ENCODE assay signal across 8 cellular contexts in genomic region chr16:68085259-68086071, GRCh38. TPM values are rescaled to one million over a fixed set of nuclear protein-coding genes. Genes with fewer than 3 reads are reported as not detected.
DNase-seq lines count a peak whose midpoint lies in the region; ATAC-seq, FAIRE-seq and TF ChIP-seq lines count a peak whose summit lies in the region.

Gene NFATC3, plus strand, starts transcription at chr16:68085370. Its CDS starts 312 bp downstream, at chr16:68085682.

- no peaks in the 10 kb centered on the region for H3K9me3 Mint-ChIP-seq in activated T-helper 17 cell treated with anti-CD3 and anti-CD28 coated beads, Interleukin-2, amount 50 U/mL, for 72 hours
- H3K9me3 Mint-ChIP-seq in natural killer cell treated with Interleukin-12 subunit alpha and Interleukin-12 subunit beta and Interleukin-15 and Interleukin-18, amount 100 ng/mL, for 72 hours = no peaks in the 10 kb centered on the region

- no peaks in the 10 kb centered on the region for H3K27me3 Mint-ChIP-seq in activated T-helper 17 cell treated with anti-CD3 and anti-CD28 coated beads, Interleukin-2, amount 50 U/mL, for 72 hours
- H3K27me3 Mint-ChIP-seq in natural killer cell treated with Interleukin-12 subunit alpha and Interleukin-12 subunit beta and Interleukin-15 and Interleukin-18, amount 100 ng/mL, for 72 hours = no peaks in the 10 kb centered on the region

- H3K4me1 Mint-ChIP-seq in activated T-helper 17 cell treated with anti-CD3 and anti-CD28 coated beads, Interleukin-2, amount 50 U/mL, for 72 hours = peaks cover 46% of the 10 kb centered on the region
- peaks cover 58 to 66% of the 10 kb centered on the region in 2 donors for H3K4me1 Mint-ChIP-seq in natural killer cell treated with Interleukin-12 subunit alpha and Interleukin-12 subunit beta and Interleukin-15 and Interleukin-18, amount 100 ng/mL, for 72 hours (ENCODE audit: low read depth in 2 of 2)

- TF ChIP-seq CTCF in D721Med (IDR thresholded peaks at IDR 0.05; ENCODE audit: insufficient read depth, missing control alignments) (no peak), fibroblast of mammary gland (conservative IDR thresholded peaks at IDR 0.05; ENCODE audit: control insufficient read depth, insufficient read depth, low read depth, low read length) (no peak)

- peak; percentile 35 for ATAC-seq in GM21367 (IDR thresholded peaks at IDR 0.05; ENCODE audit: unreplicated experiment)
- ATAC-seq in activated T-helper 17 cell treated with anti-CD3 and anti-CD28 coated beads, Interleukin-2, amount 50 U/mL, for 72 hours (replicated peaks) = peak; percentile 71
- peak; percentile 90 to 92 for ATAC-seq in natural killer cell treated with Interleukin-12 subunit alpha and Interleukin-12 subunit beta and Interleukin-15 and Interleukin-18, amount 100 ng/mL, for 72 hours

- H3K36me3 Mint-ChIP-seq in activated T-helper 17 cell treated with anti-CD3 and anti-CD28 coated beads, Interleukin-2, amount 50 U/mL, for 72 hours (ENCODE audit: low read depth) = peaks cover 9% of the 10 kb centered on the region
- peaks cover 8% of the 10 kb centered on the region for H3K36me3 Mint-ChIP-seq in natural killer cell treated with Interleukin-12 subunit alpha and Interleukin-12 subunit beta and Interleukin-15 and Interleukin-18, amount 100 ng/mL, for 72 hours

- peak within 1 kb of the TSS; percentile 77 for H3K27ac Mint-ChIP-seq in activated T-helper 17 cell treated with anti-CD3 and anti-CD28 coated beads, Interleukin-2, amount 50 U/mL, for 72 hours
- H3K27ac Mint-ChIP-seq in natural killer cell treated with Interleukin-12 subunit alpha and Interleukin-12 subunit beta and Interleukin-15 and Interleukin-18, amount 100 ng/mL, for 72 hours = peak within 1 kb of the TSS; percentile 93 to 95

- peak; percentile 43 for DNase-seq in D721Med (ENCODE audit: insufficient read length, low spot score)
- DNase-seq in HUDEP-2 (lab: John Stamatoyannopoulos, UW; ENCODE audit: unreplicated experiment in 76 of 76) = peak in 75 of 76 experiments; percentile 77 to 99 (median 96)
- peak; percentile 92 for DNase-seq in RCC 7860 (ENCODE audit: low spot score)
- peak; percentile 92 for DNase-seq in fibroblast of mammary gland (ENCODE audit: low read depth)
- peak; percentile 100 for DNase-seq in natural killer cell treated with Interleukin-12 subunit alpha and Interleukin-12 subunit beta and Interleukin-15 and Interleukin-18, amount 100 ng/mL, for 72 hours (ENCODE audit: low spot score)
- DNase-seq in stimulated activated naive CD4-positive, alpha-beta T cell treated with Interleukin-2 at 50 U/mL for 16 hours (lab: John Stamatoyannopoulos, UW) = peak; percentile 99

- H3K4me3 ChIP-seq in fibroblast of mammary gland (ENCODE audit: control insufficient read depth, low read depth, low read length) = peak within 1 kb of the TSS; percentile 89

- H3K4me3 Mint-ChIP-seq in activated T-helper 17 cell treated with anti-CD3 and anti-CD28 coated beads, Interleukin-2, amount 50 U/mL, for 72 hours = peak within 1 kb of the TSS; percentile 89
- peak within 1 kb of the TSS; percentile 97 for H3K4me3 Mint-ChIP-seq in natural killer cell treated with Interleukin-12 subunit alpha and Interleukin-12 subunit beta and Interleukin-15 and Interleukin-18, amount 100 ng/mL, for 72 hours

- FAIRE-seq in D721Med (lab: Jason Lieb, UNC) (no peak), RCC 7860 (lab: Jason Lieb, UNC) (no peak)

RNA-seq across cellular contexts. Expression of gene NFATC3, which starts in this region (rescaled TPM):
- 10 to 100 TPM; 71.1 to 78.1 TPM for total RNA-seq in activated T-helper 17 cell treated with anti-CD3 and anti-CD28 coated beads, Interleukin-2, amount 50 U/mL, for 72 hours
- 100 to 1,000 TPM in 1 of 2 donors, 10 to 100 TPM in 1; 91.9 to 131 TPM for total RNA-seq in natural killer cell treated with Interleukin-12 subunit alpha and Interleukin-12 subunit beta and Interleukin-15 and Interleukin-18, amount 100 ng/mL, for 72 hours

Comparison
In these comparisons a context has a peak if more than half of its experiments do, and no peak if none do; other contexts are left out.
1. Peak in every context shown above with its lines: DNase-seq, ATAC-seq and H3K4me3 ChIP-seq.
2. DNase-seq: peak in every context shown above with its lines; median percentile 100 in natural killer cell treated with Interleukin-12 subunit alpha and Interleukin-12 subunit beta and Interleukin-15 and Interleukin-18, amount 100 ng/mL, for 72 hours; 99 in stimulated activated naive CD4-positive, alpha-beta T cell treated with Interleukin-2 at 50 U/mL for 16 hours; 96 in HUDEP-2; 92 in RCC 7860; 92 in fibroblast of mammary gland; 43 in D721Med.
3. ATAC-seq: peak in every context shown above with its lines; median percentile 91 in natural killer cell treated with Interleukin-12 subunit alpha and Interleukin-12 subunit beta and Interleukin-15 and Interleukin-18, amount 100 ng/mL, for 72 hours; 71 in activated T-helper 17 cell treated with anti-CD3 and anti-CD28 coated beads, Interleukin-2, amount 50 U/mL, for 72 hours; 35 in GM21367.